Comparison of ENCODE assay signal across 8 cellular contexts in genomic region chr11:108069947-108070346, GRCh38. TPM values are rescaled to one million over a fixed set of nuclear protein-coding genes. Genes with fewer than 3 reads are reported as not detected.
DNase-seq lines count a peak whose midpoint lies in the region; ATAC-seq and TF ChIP-seq lines count a peak whose summit lies in the region.

No MANE protein-coding gene starts in this region.

- ATAC-seq in HG03354 (IDR thresholded peaks at IDR 0.05; ENCODE audit: poor library complexity, severe bottlenecking, unreplicated experiment) (peak; percentile 77), Right ventricle myocardium inferior (no peak), HG02885 (IDR thresholded peaks at IDR 0.05; ENCODE audit: poor library complexity, unreplicated experiment) (no peak)

- peak overlapping the region; percentile 33 for H3K27ac Mint-ChIP-seq in activated T-cell treated with anti-CD3 and anti-CD28 coated beads, Interleukin-2, amount 50 U/mL, for 24 hours

- DNase-seq in activated T-cell treated with anti-CD3 and anti-CD28 coated beads, Interleukin-2, amount 50 U/mL, for 24 hours, result no peak
- no peak for DNase-seq in activated T-cell treated with anti-CD3 and anti-CD28 coated beads, Interleukin-2, amount 50 U/mL, for 48 hours
- DNase-seq in cardiac fibroblast (ENCODE audit: low read depth in 2 of 2) (peak; percentile 51 to 67), skeletal muscle cell (ENCODE audit: low read depth) (peak; percentile 17), Right ventricle myocardium inferior (ENCODE audit: missing footprints) (no peak), posterior cingulate gyrus (no peak)

- no peak for TF ChIP-seq CTCF in cardiac fibroblast (IDR thresholded peaks at IDR 0.05; ENCODE audit: low read depth, low read length)

- no peaks in the 10 kb centered on the region for H3K9me3 Mint-ChIP-seq in activated T-cell treated with anti-CD3 and anti-CD28 coated beads, Interleukin-2, amount 50 U/mL, for 24 hours

- H3K4me3 ChIP-seq in cardiac fibroblast (replicated peaks in 1 of 2; ENCODE audit: low read depth in 2 of 2, low read length in 2 of 2), result no peak overlapping the region
- no peak overlapping the region for H3K4me3 ChIP-seq in skeletal muscle cell (ENCODE audit: low read depth, low read length)

- peaks cover 73% of the 10 kb centered on the region for H3K36me3 Mint-ChIP-seq in activated T-cell treated with anti-CD3 and anti-CD28 coated beads, Interleukin-2, amount 50 U/mL, for 24 hours (ENCODE audit: low read depth)

- H3K4me3 Mint-ChIP-seq in activated T-cell treated with anti-CD3 and anti-CD28 coated beads, Interleukin-2, amount 50 U/mL, for 24 hours, result no peak overlapping the region

- no peaks in the 10 kb centered on the region for H3K27me3 Mint-ChIP-seq in activated T-cell treated with anti-CD3 and anti-CD28 coated beads, Interleukin-2, amount 50 U/mL, for 24 hours

- peaks cover 19% of the 10 kb centered on the region for H3K4me1 Mint-ChIP-seq in activated T-cell treated with anti-CD3 and anti-CD28 coated beads, Interleukin-2, amount 50 U/mL, for 24 hours (ENCODE audit: low read depth)

- intact Hi-C loops in Right ventricle myocardium inferior (cut with DNase I) (no loop called here), posterior cingulate gyrus (cut with DNase I) (no loop called here)

RNA-seq across cellular contexts. Expression of gene ACAT1, which starts 51.4 kb away (rescaled TPM):
- 396 TPM for total RNA-seq in Right ventricle myocardium inferior

Comparison
In these comparisons a context has a peak if more than half of its experiments do, and no peak if none do; other contexts are left out.
1. DNase-seq: peak in cardiac fibroblast (2 of 2) and skeletal muscle cell (single experiment); none in activated T-cell treated with anti-CD3 and anti-CD28 coated beads, Interleukin-2, amount 50 U/mL, for 24 hours (single experiment), activated T-cell treated with anti-CD3 and anti-CD28 coated beads, Interleukin-2, amount 50 U/mL, for 48 hours (0 of 2), Right ventricle myocardium inferior (single experiment) and posterior cingulate gyrus (0 of 10).